ENCODE assay signal across 9 cellular contexts in genomic region chr16:75105306-75106061, GRCh38. TPM values are rescaled to one million over a fixed set of nuclear protein-coding genes. Genes with fewer than 3 reads are reported as not detected.
DNase-seq lines count a peak whose midpoint lies in the region; ATAC-seq and TF ChIP-seq lines count a peak whose summit lies in the region.
"Had no signal": no experiment of that assay in that cellular context is flagged by ENCODE, and none has a peak within 500 bp of the region (broad histone marks: within the 10 kb centered on the region; RNA-seq: fewer than 3 reads in every experiment).

No MANE protein-coding gene starts in this region.

- ATAC-seq in HG03196 (IDR thresholded peaks at IDR 0.05; ENCODE audit: unreplicated experiment) = no peak
- ATAC-seq in CD8-positive, alpha-beta T cell = no peak

- no peak overlapping the region for H3K4me3 ChIP-seq in Loucy (ENCODE audit: low read length, poor library complexity, severe bottlenecking)
- peak overlapping the region; percentile 23 to 58 for H3K4me3 ChIP-seq in stomach smooth muscle (ENCODE audit: low read length in 2 of 2)
- H3K4me3 ChIP-seq in CD8-positive, alpha-beta T cell (ENCODE audit: low read depth, low read length) = no peak overlapping the region

- peak overlapping the region; percentile 97 for H3K27ac ChIP-seq in stomach smooth muscle (ENCODE audit: low read length)
- no peak overlapping the region for H3K27ac ChIP-seq in CD8-positive, alpha-beta T cell (ENCODE audit: low read depth, low read length)

- POLR2A ChIA-PET in CD8-positive, alpha-beta T cell (lab: Charles Lee) = interaction anchor here (0.6 to 1.0 kb wide), 2 partner anchors 33 to 191 kb away, joined by 3 to 5 read pairs; no protein-coding TSS in a partner anchor

- CTCF ChIA-PET in CD8-positive, alpha-beta T cell (lab: Charles Lee) = interaction anchor here (1.0 to 1.6 kb wide), 2 partner anchors 25 to 107 kb away, joined by 3 to 13 read pairs; partner anchors contain the start of gene ZNRF1

- no peaks in the 10 kb centered on the region for H3K27me3 ChIP-seq in Loucy (ENCODE audit: insufficient read depth, low read length, poor library complexity, severe bottlenecking)
- no peaks in the 10 kb centered on the region for H3K27me3 ChIP-seq in stomach smooth muscle (ENCODE audit: control insufficient read depth in 1 of 2, insufficient read depth in 2 of 2, low read length in 2 of 2)
- H3K27me3 ChIP-seq in CD8-positive, alpha-beta T cell (ENCODE audit: insufficient read depth, low read length) = no peaks in the 10 kb centered on the region

- peaks cover 6% of the 10 kb centered on the region for H3K9me3 Mint-ChIP-seq in activated T-helper 1 cell treated with anti-CD3 and anti-CD28 coated beads, Interleukin-12 subunit alpha, Interleukin-12 subunit beta, Interleukin-2, Interleukin-4 antibody, amounts not matched to agents 30 ng/mL and 10 ng/mL and 1 ng/mL, durations not matched to agents 14 hours and 24 hours and 36 hours
- no peaks in the 10 kb centered on the region for H3K9me3 Mint-ChIP-seq in CD8-positive, alpha-beta T cell

- H3K79me2 ChIP-seq in Loucy (ENCODE audit: insufficient read depth, low read length) = peaks cover 97% of the 10 kb centered on the region

- H3K4me2 ChIP-seq in Loucy (ENCODE audit: low read depth, low read length, poor library complexity, severe bottlenecking) = peak overlapping the region; percentile 95

- peaks cover 76% of the 10 kb centered on the region for H3K4me1 ChIP-seq in Loucy (ENCODE audit: insufficient read depth, low read length, poor library complexity, severe bottlenecking)
- H3K4me1 ChIP-seq in stomach smooth muscle (ENCODE audit: control insufficient read depth, insufficient read depth, low read length) = peaks cover 64% of the 10 kb centered on the region
- peaks cover 20% of the 10 kb centered on the region for H3K4me1 ChIP-seq in CD8-positive, alpha-beta T cell (ENCODE audit: insufficient read depth, low read length)

- H3K9me3 ChIP-seq in Loucy (ENCODE audit: insufficient read depth, low read depth, low read length) (no peaks in the 10 kb centered on the region), stomach smooth muscle (ENCODE audit: control insufficient read depth in 2 of 2, low read length in 2 of 2) (no peaks in the 10 kb centered on the region)
- H3K9me3 ChIP-seq in CD8-positive, alpha-beta T cell (ENCODE audit: low read length) = no peaks in the 10 kb centered on the region

- peaks cover 94% of the 10 kb centered on the region for H3K4me1 Mint-ChIP-seq in activated T-helper 1 cell treated with anti-CD3 and anti-CD28 coated beads, Interleukin-12 subunit alpha, Interleukin-12 subunit beta, Interleukin-2, Interleukin-4 antibody, amounts not matched to agents 30 ng/mL and 10 ng/mL and 1 ng/mL, durations not matched to agents 14 hours and 24 hours and 36 hours (ENCODE audit: low read depth)
- peaks cover 37% of the 10 kb centered on the region for H3K4me1 Mint-ChIP-seq in CD8-positive, alpha-beta T cell (ENCODE audit: low read depth)

- H3K9ac ChIP-seq in Loucy (ENCODE audit: low read depth, low read length, poor library complexity, severe bottlenecking) (peak overlapping the region; percentile 97), stomach smooth muscle (ENCODE audit: low read length in 2 of 2) (peak overlapping the region; percentile 58 to 69)

- peaks cover 19% of the 10 kb centered on the region for H4K20me1 ChIP-seq in Loucy (ENCODE audit: insufficient read depth, low read length, poor library complexity, severe bottlenecking)

- peaks cover 68% of the 10 kb centered on the region for H3K36me3 ChIP-seq in Loucy (ENCODE audit: insufficient read depth, low read length)
- no peaks in the 10 kb centered on the region for H3K36me3 ChIP-seq in stomach smooth muscle (ENCODE audit: control insufficient read depth in 2 of 2, insufficient read depth in 2 of 2, low read length in 2 of 2)
- no peaks in the 10 kb centered on the region for H3K36me3 ChIP-seq in CD8-positive, alpha-beta T cell (ENCODE audit: insufficient read depth, low read length)

- TF ChIP-seq CTCF in Loucy (conservative IDR thresholded peaks at IDR 0.05; ENCODE audit: low read length) = no peak
- TF ChIP-seq CTCF in CD8-positive, alpha-beta T cell (IDR thresholded peaks at IDR 0.05) = no peak

- H3K36me3 Mint-ChIP-seq in activated T-helper 1 cell treated with anti-CD3 and anti-CD28 coated beads, Interleukin-12 subunit alpha, Interleukin-12 subunit beta, Interleukin-2, Interleukin-4 antibody, amounts not matched to agents 30 ng/mL and 10 ng/mL and 1 ng/mL, durations not matched to agents 14 hours and 24 hours and 36 hours (ENCODE audit: low read depth) = peaks cover 40% of the 10 kb centered on the region
- no peaks in the 10 kb centered on the region for H3K36me3 Mint-ChIP-seq in CD8-positive, alpha-beta T cell

- no peaks in the 10 kb centered on the region for H3K9me2 ChIP-seq in Loucy (replicated peaks; ENCODE audit: low read depth, low read length)

- no peak for DNase-seq in activated T-helper 1 cell treated with anti-CD3 and anti-CD28 coated beads, Interleukin-12 subunit alpha, Interleukin-12 subunit beta, Interleukin-2, Interleukin-4 antibody, amounts not matched to agents 30 ng/mL and 10 ng/mL and 1 ng/mL, durations not matched to agents 14 hours and 24 hours and 36 hours (ENCODE audit: low spot score)
- peak; percentile 36 for DNase-seq in iris pigment epithelial cell (ENCODE audit: low read depth)
- DNase-seq in NCI-H128 (lab: John Stamatoyannopoulos, UW; ENCODE audit: unreplicated experiment) = no peak
- no peak for DNase-seq in glomerular visceral epithelial cell (ENCODE audit: extremely low spot score)
- no peak for DNase-seq in CD8-positive, alpha-beta T cell

- peak overlapping the region; percentile 81 for H3K27ac Mint-ChIP-seq in activated T-helper 1 cell treated with anti-CD3 and anti-CD28 coated beads, Interleukin-12 subunit alpha, Interleukin-12 subunit beta, Interleukin-2, Interleukin-4 antibody, amounts not matched to agents 30 ng/mL and 10 ng/mL and 1 ng/mL, durations not matched to agents 14 hours and 24 hours and 36 hours
- no peak overlapping the region for H3K27ac Mint-ChIP-seq in CD8-positive, alpha-beta T cell

- H3F3A ChIP-seq in Loucy (ENCODE audit: low read depth) = peaks cover 17% of the 10 kb centered on the region

- peak overlapping the region; percentile 57 for H3K4me3 Mint-ChIP-seq in activated T-helper 1 cell treated with anti-CD3 and anti-CD28 coated beads, Interleukin-12 subunit alpha, Interleukin-12 subunit beta, Interleukin-2, Interleukin-4 antibody, amounts not matched to agents 30 ng/mL and 10 ng/mL and 1 ng/mL, durations not matched to agents 14 hours and 24 hours and 36 hours
- H3K4me3 Mint-ChIP-seq in CD8-positive, alpha-beta T cell = no peak overlapping the region
- H3K4me3 Mint-ChIP-seq: central memory CD8-positive, alpha-beta T cell had no signal

- no peaks in the 10 kb centered on the region for H3K27me3 Mint-ChIP-seq in activated T-helper 1 cell treated with anti-CD3 and anti-CD28 coated beads, Interleukin-12 subunit alpha, Interleukin-12 subunit beta, Interleukin-2, Interleukin-4 antibody, amounts not matched to agents 30 ng/mL and 10 ng/mL and 1 ng/mL, durations not matched to agents 14 hours and 24 hours and 36 hours (ENCODE audit: insufficient read depth)
- no peaks in the 10 kb centered on the region for H3K27me3 Mint-ChIP-seq in CD8-positive, alpha-beta T cell (ENCODE audit: low read depth)

- H2AFZ ChIP-seq in Loucy (ENCODE audit: low read length) = no peak overlapping the region

- intact Hi-C loops in activated T-helper 1 cell treated with anti-CD3 and anti-CD28 coated beads, Interleukin-12 subunit alpha, Interleukin-12 subunit beta, Interleukin-2, Interleukin-4 antibody, amounts not matched to agents 30 ng/mL and 10 ng/mL and 1 ng/mL, durations not matched to agents 14 hours and 24 hours and 36 hours (cut with micrococcal nuclease) = no loop called here
- intact Hi-C loops in CD8-positive, alpha-beta T cell (cut with DNase I, micrococcal nuclease) = no loop called here

RNA-seq across cellular contexts. Expression of gene LDHD, which starts 11.1 kb away (rescaled TPM):
- 0.20 and 0.26 TPM in 2 replicates for total RNA-seq in activated T-helper 1 cell treated with anti-CD3 and anti-CD28 coated beads, Interleukin-12 subunit alpha, Interleukin-12 subunit beta, Interleukin-2, Interleukin-4 antibody, amounts not matched to agents 30 ng/mL and 10 ng/mL and 1 ng/mL, durations not matched to agents 14 hours and 24 hours and 36 hours
- not detected for total RNA-seq in CD8-positive, alpha-beta T cell

RNA-seq across cellular contexts. Expression of gene ZFP1, which starts 42.8 kb away (rescaled TPM):
- 12.3 and 14.6 TPM in 2 replicates for total RNA-seq in activated T-helper 1 cell treated with anti-CD3 and anti-CD28 coated beads, Interleukin-12 subunit alpha, Interleukin-12 subunit beta, Interleukin-2, Interleukin-4 antibody, amounts not matched to agents 30 ng/mL and 10 ng/mL and 1 ng/mL, durations not matched to agents 14 hours and 24 hours and 36 hours
- 10 to 100 TPM; 11.9 to 12.9 TPM for total RNA-seq in CD8-positive, alpha-beta T cell

Comparison
In these comparisons a context has a peak if more than half of its experiments do, and no peak if none do; other contexts are left out.
1. H3K4me3 ChIP-seq: peak in stomach smooth muscle (2 of 2); none in Loucy (single experiment) and CD8-positive, alpha-beta T cell (single experiment).